Comparison of ENCODE assay signal across 8 cellular contexts in the genomic region with DNA sequence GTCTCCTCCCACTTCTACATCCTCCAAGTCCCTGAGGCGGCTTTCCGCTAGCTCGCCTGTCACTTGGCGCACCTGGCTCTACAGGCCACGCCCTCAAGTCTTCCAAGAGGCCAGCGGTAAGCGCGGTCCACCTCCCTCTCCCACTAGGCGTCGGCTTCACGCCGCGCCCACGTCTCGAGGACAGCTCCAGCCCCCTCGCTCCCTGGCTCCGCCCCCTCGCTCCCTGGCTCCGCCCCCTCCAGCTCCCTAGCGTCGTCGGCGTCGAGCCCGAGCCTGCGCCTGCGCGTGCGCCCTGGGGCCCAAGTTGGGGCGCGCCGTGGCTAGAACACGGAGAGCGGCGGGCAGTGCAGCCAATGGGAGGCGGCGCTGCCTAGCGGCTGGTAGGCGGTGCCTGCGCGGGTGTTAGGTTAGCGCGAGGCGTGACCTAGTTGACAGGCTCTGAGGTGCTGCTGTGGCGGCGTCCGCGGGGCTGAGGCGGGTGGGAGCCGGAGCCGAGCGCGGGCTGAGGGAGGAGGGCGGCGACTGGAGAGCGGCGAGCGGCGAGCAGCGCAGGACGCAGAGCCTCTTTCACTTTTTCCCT. TPM values are rescaled to one million over a fixed set of nuclear protein-coding genes. Genes with fewer than 3 reads are reported as not detected.
DNase-seq lines count a peak whose midpoint lies in the region; ATAC-seq, FAIRE-seq and TF ChIP-seq lines count a peak whose summit lies in the region.

A gene (plus strand): TSS at position 431 of the 580 bp plus-strand sequence.

- no peak for FAIRE-seq in kidney (lab: Jason Lieb, UNC)
- FAIRE-seq in small intestine (lab: Jason Lieb, UNC), result no peak

- H3K27me3 ChIP-seq in small intestine (ENCODE audit: control insufficient read depth in 2 of 2, insufficient read depth in 2 of 2, low read length in 2 of 2), result no peaks in the 10 kb centered on the region

- intact Hi-C loops in kidney (cut with DNase I), result no loop called here

- H3K9me3 ChIP-seq in kidney (ENCODE audit: control insufficient read depth in 1 of 2, low read length in 2 of 2) (peaks cover 4 to 12% of the 10 kb centered on the region in 2 donors), small intestine (ENCODE audit: control insufficient read depth, low read depth) (no peaks in the 10 kb centered on the region)

- no peak for ATAC-seq in GM19351 (IDR thresholded peaks at IDR 0.05; ENCODE audit: unreplicated experiment)

- DNase-seq in GM19238 (ENCODE audit: insufficient read length, low spot score) (peak; percentile 17), NCI-H146 treated with DMSO at 0.1 percent for 48 hours (lab: John Stamatoyannopoulos, UW; ENCODE audit: unreplicated experiment) (peak; percentile 100), T-helper 2 cell (peak in 3 of 5 experiments; percentile 3 to 54 (median 6)), coronary artery (ENCODE audit: low spot score) (peak; percentile 91), kidney (peak; percentile 97), small intestine (peak; percentile 98), KG1 (lab: John Stamatoyannopoulos, UW) (no peak)

- peak within 1 kb of the TSS in 1 of 2 donors; percentile 80 for H3K9ac ChIP-seq in kidney (ENCODE audit: low read length in 2 of 2)

- H3K4me1 ChIP-seq in kidney (ENCODE audit: control insufficient read depth in 1 of 2, insufficient read depth in 1 of 2, low read depth in 1 of 2, low read length in 2 of 2) (peaks cover 0 to 4% of the 10 kb centered on the region in 2 donors), small intestine (ENCODE audit: control insufficient read depth in 2 of 2, insufficient read depth in 1 of 2, low read depth in 1 of 2, low read length in 1 of 2) (no peaks in the 10 kb centered on the region)

- peak within 1 kb of the TSS; percentile 96 for H3K4me3 ChIP-seq in coronary artery
- peak within 1 kb of the TSS; percentile 75 to 91 for H3K4me3 ChIP-seq in kidney (ENCODE audit: low read length in 2 of 2)
- peak within 1 kb of the TSS; percentile 31 to 84 for H3K4me3 ChIP-seq in small intestine (ENCODE audit: low read depth in 1 of 2, low read length in 2 of 2)

- no peak for TF ChIP-seq CTCF in coronary artery (IDR thresholded peaks at IDR 0.05)
- TF ChIP-seq CTCF in kidney (IDR thresholded peaks at IDR 0.05; ENCODE audit: borderline replicate concordance, extremely low read depth, insufficient read depth), result no peak

- peak within 1 kb of the TSS; percentile 59 to 74 for H3K27ac ChIP-seq in coronary artery
- peak within 1 kb of the TSS; percentile 29 to 67 for H3K27ac ChIP-seq in kidney (ENCODE audit: low read depth in 2 of 2, low read length in 2 of 2)
- H3K27ac ChIP-seq in small intestine (ENCODE audit: low read depth in 1 of 2, low read length in 1 of 2), result peak within 1 kb of the TSS; percentile 28 to 80

- WGBS in small intestine, 3 donors, result 1 to 8% (median 6%) methylated on average over 51 to 61 of the region's 61 CpGs

- H3K36me3 ChIP-seq in kidney (ENCODE audit: control insufficient read depth in 1 of 2, insufficient read depth in 2 of 2, low read length in 2 of 2) (no peaks in the 10 kb centered on the region), small intestine (ENCODE audit: control insufficient read depth in 2 of 2, insufficient read depth in 2 of 2, low read length in 2 of 2) (no peaks in the 10 kb centered on the region)

RNA-seq across cellular contexts. Expression of the gene that starts here (rescaled TPM):
- 10.0 TPM for total RNA-seq in kidney
- 3.0 TPM for polyA plus RNA-seq in kidney (ENCODE audit: insufficient read depth, low read depth, low replicate concordance)
- polyA plus RNA-seq in small intestine, result 1 to 10 TPM in 2 of 3 donors, under 1 TPM in 1; 1.00 to 1.8 (median 1.1) TPM
